34 cellular contexts compared by ENCODE assay signal in genomic region chr5:159416438-159416837, GRCh38.
"Had no signal": no experiment of that assay in that cellular context is flagged by ENCODE, and none has a peak within 500 bp of the region (broad histone marks: within the 10 kb centered on the region; RNA-seq: fewer than 3 reads in every experiment).

No MANE protein-coding gene starts in this region.

- H3K4me3 ChIP-seq: coronary artery, dorsolateral prefrontal cortex, esophagus squamous epithelium, gastroesophageal sphincter had no signal

- H3K4me1 ChIP-seq: esophagus squamous epithelium, gastroesophageal sphincter had no signal

- H3K36me3 ChIP-seq: brain microvascular endothelial cell, esophagus squamous epithelium, gastroesophageal sphincter, WERI-Rb-1 had no signal

- H3K27me3 Mint-ChIP-seq: activated B cell treated with CpG ODN at 0.5 μM for 24 hours; activated CD8-positive, alpha-beta T cell treated with anti-CD3 and anti-CD28 coated beads for 36 hours; activated naive CD8-positive, alpha-beta T cell; activated T-helper 17 cell treated with anti-CD3 and anti-CD28 coated beads, Interleukin-2, amount 50 U/mL, for 72 hours; central memory CD8-positive, alpha-beta T cell; dendritic cell treated with granulocyte-macrophage colony-stimulating factor and Interleukin-4, amounts not matched to agents 40 ng/mL and 50 ng/mL, for 4 days; effector memory CD8-positive, alpha-beta T cell; T-cell had no signal

- H3K4me3 Mint-ChIP-seq: activated B cell treated with CpG ODN at 0.5 μM for 24 hours; activated CD8-positive, alpha-beta T cell treated with anti-CD3 and anti-CD28 coated beads for 36 hours; activated naive CD8-positive, alpha-beta T cell; activated T-cell treated with anti-CD3 and anti-CD28 coated beads, Interleukin-2, amount 50 U/mL, for 4 hours; activated T-helper 17 cell treated with anti-CD3 and anti-CD28 coated beads, Interleukin-2, amount 50 U/mL, for 72 hours; central memory CD8-positive, alpha-beta T cell; dendritic cell treated with granulocyte-macrophage colony-stimulating factor and Interleukin-4, amounts not matched to agents 40 ng/mL and 50 ng/mL, for 4 days; effector memory CD8-positive, alpha-beta T cell; T-cell; T-helper 1 cell treated with Interleukin-12 subunit alpha and Interleukin-12 subunit beta and Interleukin-4 antibody, amounts not matched to agents 30 μg/mL and 1 μg/mL, for 36 hours had no signal

- H3K27me3 ChIP-seq: brain microvascular endothelial cell, dorsolateral prefrontal cortex, esophagus squamous epithelium, gastroesophageal sphincter had no signal

- H3K27ac Mint-ChIP-seq: activated B cell treated with CpG ODN at 0.5 μM for 24 hours; activated CD8-positive, alpha-beta T cell treated with anti-CD3 and anti-CD28 coated beads for 36 hours; activated naive CD8-positive, alpha-beta T cell; activated T-helper 17 cell treated with anti-CD3 and anti-CD28 coated beads, Interleukin-2, amount 50 U/mL, for 72 hours; dendritic cell treated with granulocyte-macrophage colony-stimulating factor and Interleukin-4, amounts not matched to agents 40 ng/mL and 50 ng/mL, for 4 days; effector memory CD8-positive, alpha-beta T cell; T-cell; T-helper 1 cell treated with Interleukin-12 subunit alpha and Interleukin-12 subunit beta and Interleukin-4 antibody, amounts not matched to agents 30 μg/mL and 1 μg/mL, for 36 hours had no signal

- H3K27ac ChIP-seq: brain microvascular endothelial cell, coronary artery, dorsolateral prefrontal cortex, epithelial cell of prostate, esophagus squamous epithelium, gastroesophageal sphincter, WERI-Rb-1 had no signal

- DNase-seq: activated B cell treated with CpG ODN at 0.5 μM for 24 hours; activated CD4-positive, alpha-beta T cell treated with anti-CD3 and anti-CD28 coated beads for 48 hours; activated CD4-positive, alpha-beta T cell treated with anti-CD3 and anti-CD28 coated beads, Interleukin-2, amount 50 U/mL, for 1 hour; activated CD4-positive, alpha-beta T cell treated with anti-CD3 and anti-CD28 coated beads, Interleukin-2, amount 50 U/mL, for 48 hours; activated CD8-positive, alpha-beta memory T cell treated with anti-CD3 and anti-CD28 coated beads for 24 hours; activated CD8-positive, alpha-beta T cell treated with anti-CD3 and anti-CD28 coated beads for 36 hours; activated effector memory CD4-positive, alpha-beta T cell treated with Interleukin-2 at 50 U/mL for 16 hours; activated gamma-delta T cell treated with Interleukin-2 at 50 U/mL for 16 hours; activated naive CD4-positive, alpha-beta T cell treated with anti-CD3 and anti-CD28 coated beads, Interleukin-2, amount 50 U/mL, for 16 hours; activated naive CD4-positive, alpha-beta T cell treated with Interleukin-2 at 50 U/mL for 16 hours; activated T-cell treated with anti-CD3 and anti-CD28 coated beads, Interleukin-2, amount 50 U/mL, for 4 hours; amniotic stem cell; anterior cingulate cortex; brain microvascular endothelial cell; dorsolateral prefrontal cortex; effector CD4-positive, alpha-beta T cell; effector memory CD8-positive, alpha-beta T cell; esophagus squamous epithelium; foreskin melanocyte; T-cell; T-helper 9 cell; WERI-Rb-1 had no signal

- H3K9me3 ChIP-seq: esophagus squamous epithelium, gastroesophageal sphincter had no signal

- H3K36me3 Mint-ChIP-seq: activated naive CD8-positive, alpha-beta T cell; T-cell had no signal

- FAIRE-seq: astrocyte, bronchial epithelial cell, endometrium, endothelial cell of umbilical vein had no signal

- H3K9me3 Mint-ChIP-seq: activated B cell treated with CpG ODN at 0.5 μM for 24 hours; activated CD8-positive, alpha-beta T cell treated with anti-CD3 and anti-CD28 coated beads for 36 hours; activated T-cell treated with anti-CD3 and anti-CD28 coated beads, Interleukin-2, amount 50 U/mL, for 4 hours; activated T-helper 17 cell treated with anti-CD3 and anti-CD28 coated beads, Interleukin-2, amount 50 U/mL, for 72 hours; central memory CD8-positive, alpha-beta T cell; dendritic cell treated with granulocyte-macrophage colony-stimulating factor and Interleukin-4, amounts not matched to agents 40 ng/mL and 50 ng/mL, for 4 days; effector memory CD8-positive, alpha-beta T cell; T-cell had no signal
